In the genomic region with DNA sequence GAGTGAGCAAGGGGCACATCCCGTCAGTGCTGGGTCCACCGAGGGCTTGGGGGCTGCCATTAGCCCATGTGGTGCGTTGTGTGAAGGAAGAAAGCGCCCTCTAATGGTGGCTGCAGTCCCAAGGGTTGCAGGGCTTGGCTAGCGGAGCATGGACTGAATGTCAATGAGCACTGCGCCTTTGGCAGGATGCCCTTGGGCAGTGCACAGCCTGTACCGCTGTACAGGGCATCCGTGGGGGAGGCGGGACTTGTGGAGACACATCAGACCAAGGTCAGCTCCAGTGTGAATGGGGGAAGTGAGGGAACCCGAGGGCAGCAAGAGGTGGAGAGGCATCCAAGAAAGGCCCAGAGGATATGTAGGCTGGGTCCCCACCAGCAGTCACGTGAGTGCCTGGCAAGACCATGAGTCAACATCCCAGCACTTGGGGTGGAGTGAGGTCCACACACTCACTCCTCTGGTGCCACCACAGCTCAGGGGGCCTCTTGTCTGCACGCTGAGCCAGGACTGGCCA, we compare ENCODE assay signal across 9 cellular contexts.
DNase-seq lines count a peak whose midpoint lies in the region; ATAC-seq and TF ChIP-seq lines count a peak whose summit lies in the region.
"Had no signal": no experiment of that assay in that cellular context is flagged by ENCODE, and none has a peak within 500 bp of the region (broad histone marks: within the 10 kb centered on the region; RNA-seq: fewer than 3 reads in every experiment).

No MANE protein-coding gene starts in this region.

- TF ChIP-seq CTCF in GM12864 (IDR thresholded peaks at IDR 0.05; ENCODE audit: low read depth, low read length, missing control alignments) (peak; percentile 27), GM13976 (IDR thresholded peaks at IDR 0.05; ENCODE audit: borderline replicate concordance, control extremely low read depth, extremely low read depth, insufficient read depth, missing control alignments) (no peak)

- in situ Hi-C loops in ACHN (cut with HindIII; ENCODE audit: low pct_ligation_motif_present, low pct_unique_long_range_greater_than_20kb, low sequenced_read_pairs) (no loop called here), GM13976 (cut with MboI; ENCODE audit: low sequenced_read_pairs, unreplicated experiment) (no loop called here)

- H3K4me3 ChIP-seq in GM12864 (ENCODE audit: low read depth, low read length), result no peak overlapping the region

- peak; percentile 45 for DNase-seq in ACHN
- no peak for DNase-seq in GM12864 (ENCODE audit: low read depth)
- peak; percentile 51 for DNase-seq in RPMI7951 (ENCODE audit: low read depth)
- DNase-seq in iPS DF 19.7 (ENCODE audit: low read depth, low spot score), result peak; percentile 30
- no peak for DNase-seq in cerebellar cortex (ENCODE audit: low spot score)
- no peak for DNase-seq in GM13976 (ENCODE audit: low spot score)
- DNase-seq in central memory CD4-positive, alpha-beta T cell, result no peak
- DNase-seq: naive B cell had no signal

- ATAC-seq in GM19351 (IDR thresholded peaks at IDR 0.05; ENCODE audit: unreplicated experiment), result no peak

Comparison
In these comparisons a context has a peak if more than half of its experiments do, and no peak if none do; other contexts are left out.
1. DNase-seq: peak in ACHN (single experiment), RPMI7951 (single experiment) and iPS DF 19.7 (single experiment); none in GM12864 (single experiment), cerebellar cortex (single experiment), GM13976 (single experiment) and central memory CD4-positive, alpha-beta T cell (single experiment).